Comparison of ENCODE assay signal across 8 cellular contexts in genomic region chr5:18394154-18394804, GRCh38.
DNase-seq lines count a peak whose midpoint lies in the region; ATAC-seq and TF ChIP-seq lines count a peak whose summit lies in the region.

No MANE protein-coding gene starts in this region.

- ATAC-seq in GM18909 (IDR thresholded peaks at IDR 0.05; ENCODE audit: poor library complexity, unreplicated experiment): peak; percentile 75
- peak; percentile 65 for ATAC-seq in HG03378 (IDR thresholded peaks at IDR 0.05; ENCODE audit: unreplicated experiment)

- H3K36me3 Mint-ChIP-seq in osteocyte (ENCODE audit: unreplicated experiment): no peaks in the 10 kb centered on the region

- no peaks in the 10 kb centered on the region for H3K9me3 ChIP-seq in BE2C

- H3K4me1 ChIP-seq in BE2C: peaks cover 15% of the 10 kb centered on the region

- H3K4me3 Mint-ChIP-seq in osteocyte (ENCODE audit: unreplicated experiment): no peak overlapping the region

- peaks cover 5% of the 10 kb centered on the region for H3K4me1 Mint-ChIP-seq in osteocyte (ENCODE audit: unreplicated experiment)

- no peaks in the 10 kb centered on the region for H3K27me3 ChIP-seq in BE2C

- DNase-seq in BE2C (peak; percentile 70), NCI-H526 treated with DMSO at 0.1 percent for 48 hours (lab: John Stamatoyannopoulos, UW) (peak; percentile 6), foreskin fibroblast (no peak), osteocyte (ENCODE audit: extremely low spot score, unreplicated experiment) (no peak), GF-D8 (lab: John Stamatoyannopoulos, UW) (no peak)
- DNase-seq in activated CD8-positive, alpha-beta memory T cell treated with anti-CD3 and anti-CD28 coated beads, Interleukin-2, amount 50 U/mL, for 48 hours: peak; percentile 79

- no peaks in the 10 kb centered on the region for H3K9me3 Mint-ChIP-seq in osteocyte (ENCODE audit: unreplicated experiment)

- no peak overlapping the region for H3K27ac Mint-ChIP-seq in osteocyte (ENCODE audit: unreplicated experiment)

- TF ChIP-seq CTCF in BE2C (IDR thresholded peaks at IDR 0.05; ENCODE audit: low read depth, low read length): peak; percentile 94
- TF ChIP-seq CTCF in foreskin fibroblast (IDR thresholded peaks at IDR 0.05; ENCODE audit: low read depth, low read length): peak; percentile 49
- TF ChIP-seq CTCF in osteocyte (IDR thresholded peaks at IDR 0.05): peak; percentile 90

- no peak overlapping the region for H3K4me3 ChIP-seq in BE2C (ENCODE audit: low read depth, low read length)
- no peak overlapping the region for H3K4me3 ChIP-seq in foreskin fibroblast (ENCODE audit: low read depth in 1 of 2, low read length in 2 of 2)

- no peaks in the 10 kb centered on the region for H3K36me3 ChIP-seq in BE2C

- H3K27me3 Mint-ChIP-seq in osteocyte (ENCODE audit: unreplicated experiment): peaks cover 27% of the 10 kb centered on the region

Comparison
In these comparisons a context has a peak if more than half of its experiments do, and no peak if none do; other contexts are left out.
1. DNase-seq: peak in BE2C (single experiment), NCI-H526 treated with DMSO at 0.1 percent for 48 hours (single experiment) and activated CD8-positive, alpha-beta memory T cell treated with anti-CD3 and anti-CD28 coated beads, Interleukin-2, amount 50 U/mL, for 48 hours (single experiment); none in foreskin fibroblast (0 of 2), osteocyte (single experiment) and GF-D8 (single experiment).
2. Peak in every context shown above with its lines, with median percentiles within 50 percentile points of each other: CTCF ChIP-seq.